8 cellular contexts compared by ENCODE assay signal in genomic region chr1:96721382-96722160, GRCh38. TPM values are rescaled to one million over a fixed set of nuclear protein-coding genes. Genes with fewer than 3 reads are reported as not detected.
A peak's percentile ranks its signal among the peaks of the same experiment; 100 is the strongest.
DNase-seq lines count a peak whose midpoint lies in the region; ATAC-seq and TF ChIP-seq lines count a peak whose summit lies in the region.

PTBP2 (plus strand) TSS chr1:96721784; CDS start chr1:96721865, 81 bp downstream.

- peak within 1 kb of the TSS; percentile 23 for H3K4me3 ChIP-seq in KMS-11 (IDR thresholded peaks at IDR 0.05; ENCODE audit: insufficient read depth, low read depth, low read length)
- peak within 1 kb of the TSS; percentile 94 for H3K4me3 ChIP-seq in fibroblast of the aortic adventitia (ENCODE audit: low read depth, low read length)

- peak within 1 kb of the TSS; percentile 96 to 99 (median 96) for H3K4me3 Mint-ChIP-seq in nephron
- peak within 1 kb of the TSS; percentile 94 for H3K4me3 Mint-ChIP-seq in stimulated activated naive CD8-positive, alpha-beta T cell treated with anti-CD3 and anti-CD28 coated beads, Interleukin-15, Interleukin-2, amounts not matched to agents 100 ng/mL and 50 ng/mL, for 24 hours

- no peaks in the 10 kb centered on the region for H3K9me3 Mint-ChIP-seq in nephron
- no peaks in the 10 kb centered on the region for H3K9me3 Mint-ChIP-seq in stimulated activated naive CD8-positive, alpha-beta T cell treated with anti-CD3 and anti-CD28 coated beads, Interleukin-15, Interleukin-2, amounts not matched to agents 100 ng/mL and 50 ng/mL, for 24 hours

- peak; percentile 94 for ATAC-seq in GM21825 (IDR thresholded peaks at IDR 0.05; ENCODE audit: unreplicated experiment)

- H3K36me3 ChIP-seq in KMS-11 (ENCODE audit: insufficient read depth): no peaks in the 10 kb centered on the region

- H3K9ac ChIP-seq in KMS-11: peak within 1 kb of the TSS; percentile 87

- peak within 1 kb of the TSS; percentile 71 for H3K4me2 ChIP-seq in KMS-11

- POLR2A ChIA-PET in RWPE1 (lab: Yijun Ruan, JAX; ENCODE audit: low non-redundant PET): no interaction called here

- DNase-seq in EH (ENCODE audit: low read depth) (peak; percentile 80), RWPE1 (ENCODE audit: low spot score) (peak; percentile 75), fibroblast of the aortic adventitia (ENCODE audit: low read depth) (peak; percentile 66)
- DNase-seq in activated T-helper 9 cell treated with anti-CD3 and anti-CD28 coated beads, Interleukin-2, amount 50 U/mL, for 16 hours (ENCODE audit: low read depth): peak; percentile 69

- H3K4me1 Mint-ChIP-seq in nephron: peaks cover 19% of the 10 kb centered on the region
- H3K4me1 Mint-ChIP-seq in stimulated activated naive CD8-positive, alpha-beta T cell treated with anti-CD3 and anti-CD28 coated beads, Interleukin-15, Interleukin-2, amounts not matched to agents 100 ng/mL and 50 ng/mL, for 24 hours (ENCODE audit: low read depth): peaks cover 31% of the 10 kb centered on the region

- peaks cover 18% of the 10 kb centered on the region for H3K79me2 ChIP-seq in KMS-11 (ENCODE audit: insufficient read depth, low read depth)

- peaks cover 13% of the 10 kb centered on the region for H3K4me1 ChIP-seq in KMS-11 (ENCODE audit: low read depth, poor library complexity, severe bottlenecking)

- peaks cover 36% of the 10 kb centered on the region for H3K36me3 Mint-ChIP-seq in nephron (ENCODE audit: low read depth)
- H3K36me3 Mint-ChIP-seq in stimulated activated naive CD8-positive, alpha-beta T cell treated with anti-CD3 and anti-CD28 coated beads, Interleukin-15, Interleukin-2, amounts not matched to agents 100 ng/mL and 50 ng/mL, for 24 hours (ENCODE audit: low read depth): peaks cover 24% of the 10 kb centered on the region

- no peak for TF ChIP-seq CTCF in KMS-11 (conservative IDR thresholded peaks at IDR 0.05; ENCODE audit: low read depth, low read length)
- no peak for TF ChIP-seq CTCF in RWPE1 (conservative IDR thresholded peaks at IDR 0.05; ENCODE audit: low read depth)
- no peak for TF ChIP-seq CTCF in fibroblast of the aortic adventitia (IDR thresholded peaks at IDR 0.05; ENCODE audit: insufficient read depth, low read length)
- TF ChIP-seq CTCF in nephron (IDR thresholded peaks at IDR 0.05; ENCODE audit: unreplicated experiment in 3 of 3): no peak

- no peaks in the 10 kb centered on the region for H3K27me3 Mint-ChIP-seq in nephron (ENCODE audit: low read depth)
- H3K27me3 Mint-ChIP-seq in stimulated activated naive CD8-positive, alpha-beta T cell treated with anti-CD3 and anti-CD28 coated beads, Interleukin-15, Interleukin-2, amounts not matched to agents 100 ng/mL and 50 ng/mL, for 24 hours: no peaks in the 10 kb centered on the region

- H3K27ac ChIP-seq in KMS-11 (peak within 1 kb of the TSS; percentile 74), RWPE1 (peak within 1 kb of the TSS; percentile 88)

- no peaks in the 10 kb centered on the region for H3K27me3 ChIP-seq in KMS-11 (ENCODE audit: insufficient read depth, low read depth)

- peak within 1 kb of the TSS; percentile 88 for H2AFZ ChIP-seq in KMS-11 (ENCODE audit: low read depth)

- no peaks in the 10 kb centered on the region for H4K20me1 ChIP-seq in KMS-11 (ENCODE audit: insufficient read depth)

- H3K27ac Mint-ChIP-seq in nephron: peak within 1 kb of the TSS; percentile 93 to 99 (median 98)
- peak within 1 kb of the TSS; percentile 90 for H3K27ac Mint-ChIP-seq in stimulated activated naive CD8-positive, alpha-beta T cell treated with anti-CD3 and anti-CD28 coated beads, Interleukin-15, Interleukin-2, amounts not matched to agents 100 ng/mL and 50 ng/mL, for 24 hours

- CTCF ChIA-PET in RWPE1 (lab: Yijun Ruan, JAX): no interaction called here

RNA-seq across cellular contexts. Expression of gene PTBP2, which starts in this region (rescaled TPM):
- 41.7 and 58.9 TPM in 2 replicates for total RNA-seq in fibroblast of the aortic adventitia (ENCODE audit: low replicate concordance)

Comparison
In these comparisons a context has a peak if more than half of its experiments do, and no peak if none do; other contexts are left out.
1. Peak in every context shown above with its lines: DNase-seq, ATAC-seq, H3K4me3 ChIP-seq and H3K27ac ChIP-seq.